In the genomic region with DNA sequence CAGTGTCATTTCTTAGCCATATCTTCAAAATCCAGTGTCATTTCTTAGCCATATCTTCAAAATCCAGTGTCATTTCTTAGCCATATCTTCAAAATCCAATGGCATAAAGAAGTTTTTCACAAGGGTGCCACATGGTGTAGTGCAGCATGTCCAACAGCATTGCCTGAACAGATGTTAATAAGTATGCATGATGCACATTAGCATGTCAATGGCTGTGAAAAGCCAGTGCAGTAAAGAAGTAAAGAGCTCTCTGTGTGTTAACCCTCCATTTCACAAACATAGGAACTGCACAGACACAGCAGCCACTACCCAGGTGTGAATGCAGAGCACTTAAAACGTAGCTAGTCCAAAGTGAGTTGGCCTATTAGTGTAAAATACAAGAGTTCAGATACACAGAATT, we compare ENCODE assay signal across 21 cellular contexts.
"Had no signal": no experiment of that assay in that cellular context is flagged by ENCODE, and none has a peak within 500 bp of the region (broad histone marks: within the 10 kb centered on the region; RNA-seq: fewer than 3 reads in every experiment).

No MANE protein-coding gene starts in this region.

- H3K4me3 ChIP-seq: esophagus squamous epithelium, lower lobe of right lung, mucosa of descending colon, stomach, thoracic aorta had no signal

- H3K4me3 Mint-ChIP-seq: activated naive CD8-positive, alpha-beta T cell treated with anti-CD3 and anti-CD28 coated beads for 36 hours; activated T-cell treated with anti-CD3 and anti-CD28 coated beads, Interleukin-2, amount 50 U/mL, for 4 hours; effector memory CD8-positive, alpha-beta T cell; immature natural killer cell; stimulated activated memory B cell treated with anti-CD40 and anti-IgM and Interleukin-4, amounts not matched to agents 10 μg/mL and 1 μg/mL and 100 μg/mL, for 72 hours had no signal

- DNase-seq: activated CD4-positive, alpha-beta T cell treated with anti-CD3 and anti-CD28 coated beads for 4 hours; activated CD4-positive, alpha-beta T cell treated with anti-CD3 and anti-CD28 coated beads, Interleukin-2, amount 50 U/mL, for 48 hours; activated CD4-positive, CD25-positive, alpha-beta regulatory T cell; activated CD8-positive, alpha-beta memory T cell treated with anti-CD3 and anti-CD28 coated beads, Interleukin-2, amount 50 U/mL, for 48 hours; activated naive CD4-positive, alpha-beta T cell treated with Interleukin-2 at 50 U/mL for 16 hours; activated naive CD8-positive, alpha-beta T cell treated with anti-CD3 and anti-CD28 coated beads for 36 hours; activated T-cell treated with anti-CD3 and anti-CD28 coated beads, Interleukin-2, amount 50 U/mL, for 4 hours; central memory CD4-positive, alpha-beta T cell; effector memory CD8-positive, alpha-beta T cell; esophagus squamous epithelium; immature natural killer cell; lower lobe of right lung; mesendoderm; mucosa of descending colon; posterior cingulate gyrus; small intestine; stimulated activated CD4-positive, alpha-beta T cell treated with anti-CD3 and anti-CD28 coated beads, Interleukin-2, amount 100 ng/mL, for 24 hours; stomach; T-helper 9 cell had no signal

- H3K27ac Mint-ChIP-seq: activated naive CD8-positive, alpha-beta T cell treated with anti-CD3 and anti-CD28 coated beads for 36 hours; effector memory CD8-positive, alpha-beta T cell; immature natural killer cell; stimulated activated memory B cell treated with anti-CD40 and anti-IgM and Interleukin-4, amounts not matched to agents 10 μg/mL and 1 μg/mL and 100 μg/mL, for 72 hours had no signal

- H3K9me3 Mint-ChIP-seq: activated naive CD8-positive, alpha-beta T cell treated with anti-CD3 and anti-CD28 coated beads for 36 hours; activated T-cell treated with anti-CD3 and anti-CD28 coated beads, Interleukin-2, amount 50 U/mL, for 4 hours had no signal

- H3K27ac ChIP-seq: esophagus squamous epithelium, lower lobe of right lung, stomach, thoracic aorta had no signal

- H3K36me3 Mint-ChIP-seq: activated naive CD8-positive, alpha-beta T cell treated with anti-CD3 and anti-CD28 coated beads for 36 hours; immature natural killer cell; stimulated activated memory B cell treated with anti-CD40 and anti-IgM and Interleukin-4, amounts not matched to agents 10 μg/mL and 1 μg/mL and 100 μg/mL, for 72 hours had no signal

- H3K27me3 Mint-ChIP-seq: activated naive CD8-positive, alpha-beta T cell treated with anti-CD3 and anti-CD28 coated beads for 36 hours; effector memory CD8-positive, alpha-beta T cell; stimulated activated memory B cell treated with anti-CD40 and anti-IgM and Interleukin-4, amounts not matched to agents 10 μg/mL and 1 μg/mL and 100 μg/mL, for 72 hours had no signal

- H3K4me1 Mint-ChIP-seq: activated naive CD8-positive, alpha-beta T cell treated with anti-CD3 and anti-CD28 coated beads for 36 hours; immature natural killer cell; stimulated activated memory B cell treated with anti-CD40 and anti-IgM and Interleukin-4, amounts not matched to agents 10 μg/mL and 1 μg/mL and 100 μg/mL, for 72 hours had no signal
